In genomic region chr17:43383372-43383771, GRCh38 we compare ENCODE assay signal across 18 cellular contexts. TPM values are rescaled to one million over a fixed set of nuclear protein-coding genes. Genes with fewer than 3 reads are reported as not detected.
DNase-seq lines count a peak whose midpoint lies in the region; ATAC-seq, FAIRE-seq and TF ChIP-seq lines count a peak whose summit lies in the region.
"Had no signal": no experiment of that assay in that cellular context is flagged by ENCODE, and none has a peak within 500 bp of the region (broad histone marks: within the 10 kb centered on the region; RNA-seq: fewer than 3 reads in every experiment).

No MANE protein-coding gene starts in this region.

- H2AFZ ChIP-seq in HepG2 (ENCODE audit: low read length) (no peak overlapping the region), neuronal stem cell (ENCODE audit: low read length) (peak overlapping the region; percentile 75)

- DNase-seq in HepG2 (ENCODE audit: low spot score) (no peak), right lobe of liver (no peak), glutamatergic neuron (no peak), neuronal stem cell (ENCODE audit: low spot score) (no peak), GM19238 (ENCODE audit: insufficient read length, low spot score) (no peak), nucleus accumbens (lab: John Stamatoyannopoulos, UW) (no peak), kidney glomerular epithelial cell (lab: John Stamatoyannopoulos, UW) (no peak)
- DNase-seq: AML-193; Calu3; CD8-positive, alpha-beta T cell; DMS79 treated with DMSO at 0.1 percent for 48 hours; GF-D8; H9 had no signal

- H3K9ac ChIP-seq in HepG2 (ENCODE audit: insufficient read depth, low read depth, low read length) (no peak overlapping the region), neuronal stem cell (ENCODE audit: low read depth, low read length, poor library complexity) (no peak overlapping the region)

- H3K23ac ChIP-seq in neuronal stem cell (ENCODE audit: low read depth, low read length, poor library complexity): no peak overlapping the region

- H3K9me3 ChIP-seq in HepG2 (ENCODE audit: low read length) (peaks cover 21% of the 10 kb centered on the region), right lobe of liver (peaks cover 0 to 11% (median 0%) of the 10 kb centered on the region in 4 donors), neuronal stem cell (replicated peaks in 1 of 2; ENCODE audit: control insufficient read depth in 2 of 2, insufficient read depth in 1 of 2, low read depth in 1 of 2, low read length in 2 of 2) (peaks cover 4 to 6% of the 10 kb centered on the region in 2 donors)

- H3K36me3 ChIP-seq in HepG2 (replicated peaks in 1 of 2; ENCODE audit: control insufficient read depth in 1 of 2, insufficient read depth in 2 of 2, low read length in 2 of 2) (no peaks in the 10 kb centered on the region), right lobe of liver (no peaks in the 10 kb centered on the region), neuronal stem cell (replicated peaks in 1 of 2; ENCODE audit: control insufficient read depth in 2 of 2, insufficient read depth in 2 of 2, low read length in 2 of 2) (no peaks in the 10 kb centered on the region)

- no peak for TF ChIP-seq EP300 in HepG2 (IDR thresholded peaks at IDR 0.05; ENCODE audit: low read depth in 2 of 2, low read length in 2 of 2)
- no peak for TF ChIP-seq EP300 in HepG2 (CRISPR knock-in tag; IDR thresholded peaks at IDR 0.05; ENCODE audit: borderline replicate concordance)

- H2AK5ac ChIP-seq in neuronal stem cell (ENCODE audit: low read depth, low read length): no peak overlapping the region

- peak overlapping the region; percentile 82 for H3K27ac ChIP-seq in HepG2 (ENCODE audit: extremely low read length, insufficient read depth, low read length)
- H3K27ac ChIP-seq in right lobe of liver: no peak overlapping the region
- no peak overlapping the region for H3K27ac ChIP-seq in neuronal stem cell (replicated peaks; ENCODE audit: low read length)
- H3K27ac ChIP-seq: 22Rv1, A549, C4-2B had no signal

- H3K36me3 Mint-ChIP-seq in glutamatergic neuron (ENCODE audit: unreplicated experiment): peaks cover 19% of the 10 kb centered on the region

- no peak overlapping the region for H2BK15ac ChIP-seq in neuronal stem cell (ENCODE audit: low read length)

- H3K4me2 ChIP-seq in HepG2 (ENCODE audit: low read depth, low read length) (no peak overlapping the region), neuronal stem cell (ENCODE audit: insufficient read depth, low read length, poor library complexity, severe bottlenecking) (no peak overlapping the region)
- H3K4me2 ChIP-seq: A549 had no signal

- peak overlapping the region; percentile 2 for H3K27ac Mint-ChIP-seq in glutamatergic neuron (ENCODE audit: unreplicated experiment)
- H3K27ac Mint-ChIP-seq: CD8-positive, alpha-beta T cell; H9 had no signal

- H2BK120ac ChIP-seq in neuronal stem cell (ENCODE audit: low read depth, low read length): no peak overlapping the region

- H3K27me3 ChIP-seq in HepG2 (ENCODE audit: control insufficient read depth in 1 of 2, insufficient read depth in 2 of 2, low read length in 2 of 2) (no peaks in the 10 kb centered on the region), right lobe of liver (no peaks in the 10 kb centered on the region), neuronal stem cell (ENCODE audit: control insufficient read depth in 3 of 3, insufficient read depth in 3 of 3, low read depth in 1 of 3, low read length in 3 of 3) (no peaks in the 10 kb centered on the region)

- no peak overlapping the region for H3K4me3 Mint-ChIP-seq in glutamatergic neuron (ENCODE audit: unreplicated experiment)
- H3K4me3 Mint-ChIP-seq: CD8-positive, alpha-beta T cell; H9 had no signal

- no peak overlapping the region for H2BK5ac ChIP-seq in neuronal stem cell (ENCODE audit: low read length)

- in situ Hi-C loops in HepG2 (cut with HindIII; ENCODE audit: extremely low pct_ligation_motif_present, low pct_unique_long_range_greater_than_20kb): no loop called here

- no TSS peak for BruUV-seq in HepG2 (replicated peaks; lab: Mats Ljungman, UMichigan)

- TF ChIP-seq POLR2A in HepG2 (IDR thresholded peaks at IDR 0.05; ENCODE audit: insufficient read depth in 1 of 2, low read depth in 2 of 2, low read length in 2 of 2) (no peak), right lobe of liver (IDR thresholded peaks at IDR 0.05) (no peak)

- H3K4me1 Mint-ChIP-seq in glutamatergic neuron (ENCODE audit: low read depth, unreplicated experiment): peaks cover 3% of the 10 kb centered on the region

- H4K8ac ChIP-seq in neuronal stem cell (ENCODE audit: low read depth, low read length): no peak overlapping the region

- no peaks in the 10 kb centered on the region for H4K20me1 ChIP-seq in HepG2 (ENCODE audit: insufficient read depth, low read length)

- no peak overlapping the region for H3K14ac ChIP-seq in neuronal stem cell (ENCODE audit: low read length)

- peaks cover 5% of the 10 kb centered on the region for H3K27me3 Mint-ChIP-seq in glutamatergic neuron (ENCODE audit: unreplicated experiment)

- TF ChIP-seq CTCF in HepG2 (CRISPR knock-in tag; IDR thresholded peaks at IDR 0.05): no peak
- no peak for TF ChIP-seq CTCF in right lobe of liver (IDR thresholded peaks at IDR 0.05)
- no peak for TF ChIP-seq CTCF in glutamatergic neuron (IDR thresholded peaks at IDR 0.05; ENCODE audit: partially characterized antibody, unreplicated experiment)

- H3K9me3 Mint-ChIP-seq in glutamatergic neuron (ENCODE audit: unreplicated experiment): peaks cover 6% of the 10 kb centered on the region

- H3K4ac ChIP-seq in neuronal stem cell (ENCODE audit: low read length): no peak overlapping the region

- CTCF ChIA-PET in HepG2 (lab: Yijun Ruan, JAX; ENCODE audit: low intra/inter-chr PET ratio, low total read pairs): no interaction called here

- intact Hi-C loops in HepG2 (cut with micrococcal nuclease; ENCODE audit: unreplicated experiment): no loop called here
- intact Hi-C loops in right lobe of liver (cut with DNase I): no loop called here

- ATAC-seq in HepG2 (no peak), right lobe of liver (no peak)
- ATAC-seq: A549; CD8-positive, alpha-beta T cell had no signal

- FAIRE-seq in HepG2 (lab: Jason Lieb, UNC): no peak
- FAIRE-seq: A549, GM19239, H1 had no signal

- H3K4me3 ChIP-seq in HepG2 (replicated peaks in 1 of 3; ENCODE audit: insufficient read depth in 1 of 3, low read depth in 2 of 3, low read length in 3 of 3) (no peak overlapping the region), right lobe of liver (no peak overlapping the region), neuronal stem cell (ENCODE audit: low read length in 2 of 2) (no peak overlapping the region)
- H3K4me3 ChIP-seq: A549 had no signal

- H2BK12ac ChIP-seq in neuronal stem cell (ENCODE audit: low read length): no peak overlapping the region

- H4K91ac ChIP-seq in neuronal stem cell (ENCODE audit: low read depth, low read length, poor library complexity): no peak overlapping the region

- POLR2A ChIA-PET in HepG2 (lab: Yijun Ruan, JAX): interaction anchor here (0.7 to 6.4 kb wide), 6 partner anchors 10 to 97 kb away, joined by 3 to 386 read pairs (median 8); no protein-coding TSS in a partner anchor

- no peak for TF ChIP-seq RAD21 in HepG2 (CRISPR knock-in tag; IDR thresholded peaks at IDR 0.05)

- no peaks in the 10 kb centered on the region for H3K79me2 ChIP-seq in HepG2 (ENCODE audit: insufficient read depth, low read length)

- WGBS in HepG2 (ENCODE audit: low lambda C conversion rate): 87% methylated on average over 3 of the region's 3 CpGs
- 92% methylated on average over 3 of the region's 3 CpGs for WGBS in right lobe of liver (ENCODE audit: insufficient coverage, low coverage, low lambda C conversion rate, missing lambda C conversion rate)
- no CpG with 5 or more reads among the region's 3 CpGs for WGBS in neuronal stem cell (ENCODE audit: extremely low coverage in 2 of 2, insufficient read length in 2 of 2, insufficient replicate concordance in 1 of 2), 2 donors

- H3K18ac ChIP-seq in neuronal stem cell (ENCODE audit: low read length): no peak overlapping the region

- peaks cover 77% of the 10 kb centered on the region for H3K4me1 ChIP-seq in HepG2 (ENCODE audit: insufficient read depth, low read length)
- H3K4me1 ChIP-seq in right lobe of liver: peaks cover 0 to 21% (median 5%) of the 10 kb centered on the region in 4 donors
- H3K4me1 ChIP-seq in neuronal stem cell (ENCODE audit: control insufficient read depth in 2 of 2, insufficient read depth in 1 of 2, low read depth in 1 of 2, low read length in 2 of 2): peaks cover 0 to 9% of the 10 kb centered on the region in 2 donors

- H3K79me1 ChIP-seq in neuronal stem cell (ENCODE audit: low read depth, low read length): no peaks in the 10 kb centered on the region

TF ChIP-seq in HepG2, 621 proteins besides CTCF, POLR2A, EP300 and RAD21 (continues in another document):
- TF ChIP-seq EHMT2 (IDR thresholded peaks at IDR 0.05; ENCODE audit: borderline replicate concordance, low read depth, low read length) (no peak), FOXK1 (CRISPR knock-in tag; IDR thresholded peaks at IDR 0.05; ENCODE audit: borderline replicate concordance, low read depth) (no peak)

RNA-seq across cellular contexts. Expression of gene ARL4D, which starts 15.4 kb away (rescaled TPM):
- 9.0 and 9.5 TPM in 2 replicates for total RNA-seq in HepG2 (2016; rRNA removed; fragmentation: Illumina TruSeq; extraction: Trizol)
- total RNA-seq in HepG2 (2016; cell fraction: cytosol; rRNA removed; fragmentation: Illumina TruSeq; extraction: Trizol; ENCODE audit: low read depth): 4.8 and 5.0 TPM in 2 replicates
- 8.2 and 10.0 TPM in 2 replicates for total RNA-seq in HepG2 (2016; cell fraction: insoluble cytoplasmic fraction; rRNA removed; fragmentation: Illumina TruSeq; extraction: Trizol)
- 6.9 and 7.7 TPM in 2 replicates for total RNA-seq in HepG2 (2016; cell fraction: membrane; rRNA removed; fragmentation: Illumina TruSeq; extraction: Trizol)
- total RNA-seq in HepG2 (2016; cell fraction: nucleus; rRNA removed; fragmentation: Illumina TruSeq; extraction: Trizol): 5.3 and 7.3 TPM in 2 replicates
- polyA plus RNA-seq in HepG2 (2011; rRNA removed): 25.9 and 40.6 TPM in 2 replicates
- polyA plus RNA-seq in HepG2 (2011; cell fraction: cytosol; rRNA removed): 42.8 and 43.2 TPM in 2 replicates
- 20.5 and 34.1 TPM in 2 replicates for polyA plus RNA-seq in HepG2 (2011; cell fraction: nucleus; rRNA removed)
- 31.5 and 47.6 TPM in 2 replicates for polyA plus RNA-seq in HepG2 (2012)
- 2.0 and 2.2 TPM in 2 replicates for polyA plus RNA-seq in HepG2 (2016; cell fraction: cytosol; fragmentation: Illumina TruSeq; extraction: Trizol; ENCODE audit: low read depth)
- polyA plus RNA-seq in HepG2 (2016; cell fraction: insoluble cytoplasmic fraction; fragmentation: Illumina TruSeq; extraction: Trizol; ENCODE audit: low read depth): 11.6 and 13.8 TPM in 2 replicates
- 3.2 TPM in 2 replicates for polyA plus RNA-seq in HepG2 (2016; cell fraction: membrane; fragmentation: Illumina TruSeq; extraction: Trizol; ENCODE audit: low read depth)
- polyA plus RNA-seq in HepG2 (2016; cell fraction: nucleus; fragmentation: Illumina TruSeq; extraction: Trizol; ENCODE audit: insufficient read depth, low read depth): 12.2 and 15.4 TPM in 2 replicates
- 18.8 and 37.1 TPM in 2 replicates for polyA minus RNA-seq in HepG2 (2011; rRNA and poly(A)+ RNA removed; ENCODE audit: low replicate concordance)
- 15.0 and 19.8 TPM in 2 replicates for polyA minus RNA-seq in HepG2 (2011; cell fraction: cytosol; rRNA and poly(A)+ RNA removed)
- 8.9 and 13.3 TPM in 2 replicates for polyA minus RNA-seq in HepG2 (2011; cell fraction: nucleus; rRNA and poly(A)+ RNA removed)
- total RNA-seq in right lobe of liver: 10 to 100 TPM; 10.9 to 31.8 (median 13.2) TPM
- 100 TPM for total RNA-seq in glutamatergic neuron (ENCODE audit: unreplicated experiment)
- polyA plus RNA-seq in neuronal stem cell (2013, experiment 1 of 2): 14.3 TPM
- 14.0 TPM for polyA plus RNA-seq in neuronal stem cell (2013, experiment 2 of 2)
